In genomic region chr16:67673712-67674580, GRCh38 we compare ENCODE assay signal across 10 cellular contexts. TPM values are rescaled to one million over a fixed set of nuclear protein-coding genes. Genes with fewer than 3 reads are reported as not detected.
DNase-seq lines count a peak whose midpoint lies in the region; ATAC-seq, FAIRE-seq and TF ChIP-seq lines count a peak whose summit lies in the region.
"Had no signal": no experiment of that assay in that cellular context is flagged by ENCODE, and none has a peak within 500 bp of the region (broad histone marks: within the 10 kb centered on the region; RNA-seq: fewer than 3 reads in every experiment).

No MANE protein-coding gene starts in this region.

- CTCF ChIA-PET in K562 (lab: Yijun Ruan, JAX; ENCODE audit: low intra/inter-chr PET ratio) = interaction anchor here (0.6 to 2.2 kb wide), 4 partner anchors 156 to 654 kb away, joined by 3 to 31 read pairs (median 6); no protein-coding TSS in a partner anchor

- H4K20me1 ChIP-seq in K562 (replicated peaks; ENCODE audit: control insufficient read depth, insufficient read depth, low read length) = no peaks in the 10 kb centered on the region

- H3K4me3 ChIP-seq in K562 (no peak overlapping the region), lower lobe of right lung (no peak overlapping the region), uterus (no peak overlapping the region)

- no TSS peak for BruUV-seq in K562 (replicated peaks; lab: Mats Ljungman, UMichigan)

- H3K27me3 Mint-ChIP-seq in activated T-cell treated with anti-CD3 and anti-CD28 coated beads, Interleukin-2, amount 50 U/mL, for 4 hours (ENCODE audit: low read depth) = no peaks in the 10 kb centered on the region

- WGBS in K562 (ENCODE audit: insufficient coverage, low coverage, missing lambda C conversion rate) = 70% methylated on average over 19 of the region's 21 CpGs

- H3K27ac ChIP-seq in K562 (ENCODE audit: extremely low read depth, low read depth, low read length) (no peak overlapping the region), lower lobe of right lung (peak overlapping the region; percentile 73), uterus (peak overlapping the region; percentile 54 to 57)

- peak overlapping the region in 1 of 2 experiments; percentile 71; a peak in 2 of 4 replicates for H3K9ac ChIP-seq in K562 (ENCODE audit: insufficient read depth in 1 of 2, low read depth in 2 of 2, low read length in 2 of 2)

- no peaks in the 10 kb centered on the region for H3K36me3 Mint-ChIP-seq in activated naive CD4-positive, alpha-beta T cell treated with anti-CD3 and anti-CD28 coated beads, Interleukin-2, amount 50 U/mL, for 72 hours
- H3K36me3 Mint-ChIP-seq in activated T-cell treated with anti-CD3 and anti-CD28 coated beads, Interleukin-2, amount 50 U/mL, for 4 hours (ENCODE audit: insufficient read depth) = peaks cover 2% of the 10 kb centered on the region

- no peak for TF ChIP-seq POLR2A in K562 (conservative IDR thresholded peaks at IDR 0.05)
- TF ChIP-seq POLR2A in uterus (IDR thresholded peaks at IDR 0.05) = no peak

- TF ChIP-seq CTCF in K562 (IDR thresholded peaks at IDR 0.05 in 2 of 3, conservative IDR thresholded peaks at IDR 0.05 in 1 of 3; ENCODE audit: insufficient read depth in 2 of 3, low read depth in 1 of 3, low read length in 3 of 3) = no peak
- TF ChIP-seq CTCF in lower lobe of right lung (IDR thresholded peaks at IDR 0.05) = no peak
- no peak for TF ChIP-seq CTCF in uterus (IDR thresholded peaks at IDR 0.05)

- no peak overlapping the region for H3K4me3 Mint-ChIP-seq in activated T-cell treated with anti-CD3 and anti-CD28 coated beads, Interleukin-2, amount 50 U/mL, for 4 hours

- TF ChIP-seq EP300 in K562 (IDR thresholded peaks at IDR 0.05; ENCODE audit: low read length) = no peak

- no peak for ATAC-seq in activated naive CD4-positive, alpha-beta T cell treated with anti-CD3 and anti-CD28 coated beads, Interleukin-2, amount 50 U/mL, for 72 hours
- no peak for ATAC-seq in K562
- peak; percentile 74 to 75 for ATAC-seq in lower lobe of right lung
- ATAC-seq in activated T-cell treated with anti-CD3 and anti-CD28 coated beads, Interleukin-2, amount 50 U/mL, for 4 hours = no peak

- H3K27ac Mint-ChIP-seq in activated naive CD4-positive, alpha-beta T cell treated with anti-CD3 and anti-CD28 coated beads, Interleukin-2, amount 50 U/mL, for 72 hours = peak overlapping the region; percentile 74 to 86

- no peak for DNase-seq in activated naive CD4-positive, alpha-beta T cell treated with anti-CD3 and anti-CD28 coated beads, Interleukin-2, amount 50 U/mL, for 72 hours (ENCODE audit: low spot score in 2 of 2)
- no peak for DNase-seq in activated naive CD4-positive, alpha-beta T cell treated with anti-CD3 and anti-CD28 coated beads, Interleukin-2, amount 50 U/mL, for 16 hours
- no peak for DNase-seq in K562 (ENCODE audit: extremely low read depth in 1 of 4, low spot score in 3 of 4)
- DNase-seq in lower lobe of right lung = peak; percentile 81
- peak in 1 of 2 donors; percentile 72 for DNase-seq in uterus
- no peak for DNase-seq in activated CD4-positive, alpha-beta T cell treated with anti-CD3 and anti-CD28 coated beads, Interleukin-2, amount 50 U/mL, for 48 hours
- no peak for DNase-seq in activated T-cell treated with anti-CD3 and anti-CD28 coated beads, Interleukin-2, amount 50 U/mL, for 4 hours
- no peak for DNase-seq in NCI-H1436 treated with DMSO at 0.1 percent for 48 hours (lab: John Stamatoyannopoulos, UW)
- DNase-seq: EL had no signal

- H3K36me3 ChIP-seq in K562 (ENCODE audit: control insufficient read depth, insufficient read depth, low read length) (no peaks in the 10 kb centered on the region), lower lobe of right lung (no peaks in the 10 kb centered on the region), uterus (no peaks in the 10 kb centered on the region)

- H3K79me2 ChIP-seq in K562 (ENCODE audit: control insufficient read depth, insufficient read depth, low read length) = no peaks in the 10 kb centered on the region

- H3K4me1 Mint-ChIP-seq in activated T-cell treated with anti-CD3 and anti-CD28 coated beads, Interleukin-2, amount 50 U/mL, for 4 hours (ENCODE audit: low read depth) = peaks cover 4% of the 10 kb centered on the region

- intact Hi-C loops in K562 (cut with micrococcal nuclease) = loop anchor here (2.0 to 5.0 kb wide), 3 partner anchors 133 to 368 kb away; partner anchors contain the start of genes RANBP10 and TSNAXIP1
- intact Hi-C loops in lower lobe of right lung (cut with DNase I) = no loop called here
- intact Hi-C loops in uterus (cut with DNase I; ENCODE audit: low total_unique reads) = no loop called here

- H3K4me1 ChIP-seq in K562 (replicated peaks in 1 of 2; ENCODE audit: control insufficient read depth in 2 of 2, insufficient read depth in 2 of 2, low read length in 2 of 2) = peaks cover 0 to 5% of the 10 kb centered on the region in 2 experiments; a peak in 3 of 5 replicates
- peaks cover 53% of the 10 kb centered on the region for H3K4me1 ChIP-seq in lower lobe of right lung
- H3K4me1 ChIP-seq in uterus = no peaks in the 10 kb centered on the region

- TF ChIP-seq RAD21 in K562 (CRISPR knock-in tag; conservative IDR thresholded peaks at IDR 0.05 in 1 of 2, IDR thresholded peaks at IDR 0.05 in 1 of 2) = no peak

- FAIRE-seq in K562 (lab: Jason Lieb, UNC) = no peak
- FAIRE-seq: HTR-8/SVneo had no signal

- no peaks in the 10 kb centered on the region for H3K9me3 Mint-ChIP-seq in activated naive CD4-positive, alpha-beta T cell treated with anti-CD3 and anti-CD28 coated beads, Interleukin-2, amount 50 U/mL, for 72 hours
- H3K9me3 Mint-ChIP-seq in activated T-cell treated with anti-CD3 and anti-CD28 coated beads, Interleukin-2, amount 50 U/mL, for 4 hours = no peaks in the 10 kb centered on the region

- H2AFZ ChIP-seq in K562 (ENCODE audit: low read depth, low read length) = no peak overlapping the region

- H3K9me3 ChIP-seq in K562 (replicated peaks; ENCODE audit: control insufficient read depth, insufficient read depth, low read depth, low read length) (no peaks in the 10 kb centered on the region), lower lobe of right lung (no peaks in the 10 kb centered on the region), uterus (no peaks in the 10 kb centered on the region)

- no peak overlapping the region for H3K4me2 ChIP-seq in K562 (ENCODE audit: insufficient read depth, low read length)

- H3K27me3 ChIP-seq in K562 (ENCODE audit: control insufficient read depth in 2 of 2, insufficient read depth in 2 of 2, low read length in 2 of 2) = no peaks in the 10 kb centered on the region
- H3K27me3 ChIP-seq in lower lobe of right lung (ENCODE audit: low read depth) = no peaks in the 10 kb centered on the region
- H3K27me3 ChIP-seq in uterus = no peaks in the 10 kb centered on the region

- POLR2A ChIA-PET in K562 (lab: Yijun Ruan, JAX) = interaction anchor here (0.6 to 1.4 kb wide), 3 partner anchors 143 to 391 kb away, joined by 3 to 4 read pairs (median 4); no protein-coding TSS in a partner anchor

- in situ Hi-C loops in K562 (cut with MboI) = loop anchor here (10.0 kb wide), 1 partner anchor 371 kb away; no protein-coding TSS in a partner anchor

- no peaks in the 10 kb centered on the region for H3K9me1 ChIP-seq in K562 (ENCODE audit: control insufficient read depth, insufficient read depth, low read length)

RNA-seq across cellular contexts. Expression of gene C16orf86, which starts 7.3 kb away (rescaled TPM):
- total RNA-seq in activated naive CD4-positive, alpha-beta T cell treated with anti-CD3 and anti-CD28 coated beads, Interleukin-2, amount 50 U/mL, for 72 hours = 1 to 10 TPM; 2.0 to 2.1 TPM
- total RNA-seq in K562 (2011; cell fraction: chromatin; rRNA removed; ENCODE audit: low replicate concordance) = 0.25 and 0.76 TPM in 2 replicates
- total RNA-seq in K562 (2011; cell fraction: nucleolus; rRNA removed) = 0.79 and 1.0 TPM in 2 replicates
- total RNA-seq in K562 (2011; cell fraction: nucleoplasm; rRNA removed) = 0.29 and 1.3 TPM in 2 replicates
- total RNA-seq in K562 (2014; rRNA removed) (0.94 and 1.2 TPM in 2 replicates), K562 (2014; rRNA removed; fragmentation: Illumina TruSeq; extraction: Trizol) (not detected in 2 replicates), K562 (2015; rRNA removed; fragmentation: Illumina TruSeq; extraction: Trizol) (0.22 and 0.34 TPM in 2 replicates), K562 (2021) (0.33 and 2.2 TPM in 2 replicates), lower lobe of right lung (5.3 TPM), uterus (1 to 10 TPM in 3 of 4 donors, not detected in 1; 5.3 to 8.6 (median 6.9) TPM)
- polyA plus RNA-seq in K562 (2011; rRNA removed) (0.15 and 0.37 TPM in 2 replicates), K562 (2014; fragmentation: Illumina TruSeq; extraction: Trizol) (0.13 and 0.26 TPM in 2 replicates), K562 (2014; fragmentation: Nextera tagmentation; extraction: Ambion mirVana) (not detected), K562 (2014; rRNA removed) (0.74 and 0.76 TPM in 2 replicates)
- polyA plus RNA-seq in K562 (2011; cell fraction: cytosol; rRNA removed) = 0.43 and 0.48 TPM in 2 replicates
- 1.4 and 2.2 TPM in 2 replicates for polyA plus RNA-seq in K562 (2011; cell fraction: nucleus; rRNA removed)
- 0.56 and 1.4 TPM in 2 replicates for polyA plus RNA-seq in K562 (2012)
- polyA minus RNA-seq in K562 (2011; rRNA and poly(A)+ RNA removed) = not detected in 2 replicates
- not detected in 2 replicates for polyA minus RNA-seq in K562 (2011; cell fraction: cytosol; rRNA and poly(A)+ RNA removed)
- 0.54 and 0.56 TPM in 2 replicates for polyA minus RNA-seq in K562 (2011; cell fraction: nucleus; rRNA and poly(A)+ RNA removed)
- total RNA-seq in activated T-cell treated with anti-CD3 and anti-CD28 coated beads, Interleukin-2, amount 50 U/mL, for 4 hours = under 1 TPM; 0.35 to 0.63 (median 0.46) TPM

RNA-seq across cellular contexts. Expression of gene ENKD1, which starts 7.4 kb away (rescaled TPM):
- total RNA-seq in activated naive CD4-positive, alpha-beta T cell treated with anti-CD3 and anti-CD28 coated beads, Interleukin-2, amount 50 U/mL, for 72 hours = 10 to 100 TPM in 1 of 2 donors, 1 to 10 TPM in 1; 2.4 to 11.0 TPM
- 9.2 and 22.5 TPM in 2 replicates for total RNA-seq in K562 (2011; cell fraction: chromatin; rRNA removed; ENCODE audit: low replicate concordance)
- 20.0 and 29.5 TPM in 2 replicates for total RNA-seq in K562 (2011; cell fraction: nucleolus; rRNA removed)
- 11.5 and 14.6 TPM in 2 replicates for total RNA-seq in K562 (2011; cell fraction: nucleoplasm; rRNA removed)
- total RNA-seq in K562 (2014; rRNA removed) (26.4 and 26.9 TPM in 2 replicates), K562 (2014; rRNA removed; fragmentation: Illumina TruSeq; extraction: Trizol) (5.2 and 6.9 TPM in 2 replicates), K562 (2015; rRNA removed; fragmentation: Illumina TruSeq; extraction: Trizol) (10.0 and 10.4 TPM in 2 replicates), K562 (2021) (21.2 and 21.4 TPM in 2 replicates), lower lobe of right lung (19.4 TPM), uterus (10 to 100 TPM in 3 of 4 donors, 1 to 10 TPM in 1; 4.1 to 22.4 (median 13.7) TPM)
- polyA plus RNA-seq in K562 (2011; rRNA removed) (8.3 and 10.0 TPM in 2 replicates), K562 (2014; fragmentation: Illumina TruSeq; extraction: Trizol) (4.4 and 11.6 TPM in 2 replicates), K562 (2014; fragmentation: Nextera tagmentation; extraction: Ambion mirVana) (1 to 10 TPM; 1.1 to 1.6 TPM), K562 (2014; rRNA removed) (25.2 and 27.2 TPM in 2 replicates)
- 10.7 and 27.8 TPM in 2 replicates for polyA plus RNA-seq in K562 (2011; cell fraction: cytosol; rRNA removed)
- polyA plus RNA-seq in K562 (2011; cell fraction: nucleus; rRNA removed) = 31.0 and 66.3 TPM in 2 replicates
- polyA plus RNA-seq in K562 (2012) = 15.3 and 19.8 TPM in 2 replicates
- polyA minus RNA-seq in K562 (2011; rRNA and poly(A)+ RNA removed) = 2.5 and 3.0 TPM in 2 replicates
- 5.2 and 8.1 TPM in 2 replicates for polyA minus RNA-seq in K562 (2011; cell fraction: cytosol; rRNA and poly(A)+ RNA removed)
- 6.9 and 8.1 TPM in 2 replicates for polyA minus RNA-seq in K562 (2011; cell fraction: nucleus; rRNA and poly(A)+ RNA removed)
- 10 to 100 TPM; 13.9 to 16.7 (median 14.1) TPM for total RNA-seq in activated T-cell treated with anti-CD3 and anti-CD28 coated beads, Interleukin-2, amount 50 U/mL, for 4 hours

RNA-seq across cellular contexts. Expression of gene PARD6A, which starts 13.2 kb away (rescaled TPM):
- total RNA-seq in activated naive CD4-positive, alpha-beta T cell treated with anti-CD3 and anti-CD28 coated beads, Interleukin-2, amount 50 U/mL, for 72 hours = 10 to 100 TPM; 10.8 to 17.6 TPM
- 0.33 and 0.72 TPM in 2 replicates for total RNA-seq in K562 (2011; cell fraction: chromatin; rRNA removed; ENCODE audit: low replicate concordance)
- 0.50 and 1.1 TPM in 2 replicates for total RNA-seq in K562 (2011; cell fraction: nucleolus; rRNA removed)
- 0.44 and 0.46 TPM in 2 replicates for total RNA-seq in K562 (2011; cell fraction: nucleoplasm; rRNA removed)
- total RNA-seq in K562 (2014; rRNA removed) (1.00 and 1.8 TPM in 2 replicates), K562 (2014; rRNA removed; fragmentation: Illumina TruSeq; extraction: Trizol) (0.26 and 0.44 TPM in 2 replicates), K562 (2015; rRNA removed; fragmentation: Illumina TruSeq; extraction: Trizol) (0.14 and 0.68 TPM in 2 replicates), K562 (2021) (0.85 and 2.0 TPM in 2 replicates), lower lobe of right lung (5.5 TPM), uterus (10 to 100 TPM in 1 of 4 donors, 1 to 10 TPM in 2, not detected in 1; 1.6 to 32.9 (median 7.9) TPM)
- polyA plus RNA-seq in K562 (2011; rRNA removed) (0.42 and 0.52 TPM in 2 replicates), K562 (2014; fragmentation: Illumina TruSeq; extraction: Trizol) (0.28 and 0.75 TPM in 2 replicates), K562 (2014; fragmentation: Nextera tagmentation; extraction: Ambion mirVana) (under 1 TPM; 0.04 to 0.13 TPM), K562 (2014; rRNA removed) (0.46 and 0.81 TPM in 2 replicates)
- polyA plus RNA-seq in K562 (2011; cell fraction: cytosol; rRNA removed) = 1.4 and 3.0 TPM in 2 replicates
- 0.72 and 1.5 TPM in 2 replicates for polyA plus RNA-seq in K562 (2011; cell fraction: nucleus; rRNA removed)
- polyA plus RNA-seq in K562 (2012) = 0.83 and 1.0 TPM in 2 replicates
- not detected in 2 replicates for polyA minus RNA-seq in K562 (2011; rRNA and poly(A)+ RNA removed)
- not detected in 2 replicates for polyA minus RNA-seq in K562 (2011; cell fraction: cytosol; rRNA and poly(A)+ RNA removed)
- polyA minus RNA-seq in K562 (2011; cell fraction: nucleus; rRNA and poly(A)+ RNA removed) = 0.27 and 1.00 TPM in 2 replicates
- 10 to 100 TPM; 12.0 to 12.5 (median 12.5) TPM for total RNA-seq in activated T-cell treated with anti-CD3 and anti-CD28 coated beads, Interleukin-2, amount 50 U/mL, for 4 hours

RNA-seq across cellular contexts. Expression of gene ACD, which starts 13.9 kb away (rescaled TPM):
- total RNA-seq in activated naive CD4-positive, alpha-beta T cell treated with anti-CD3 and anti-CD28 coated beads, Interleukin-2, amount 50 U/mL, for 72 hours = 10 to 100 TPM; 54.0 to 58.0 TPM
- total RNA-seq in K562 (2011; cell fraction: chromatin; rRNA removed; ENCODE audit: low replicate concordance) = 27.7 and 92.8 TPM in 2 replicates
- total RNA-seq in K562 (2011; cell fraction: nucleolus; rRNA removed) = 78.5 and 91.1 TPM in 2 replicates
- total RNA-seq in K562 (2011; cell fraction: nucleoplasm; rRNA removed) = 47.1 and 51.1 TPM in 2 replicates
- total RNA-seq in K562 (2014; rRNA removed) (34.9 and 46.5 TPM in 2 replicates), K562 (2014; rRNA removed; fragmentation: Illumina TruSeq; extraction: Trizol) (6.1 and 9.0 TPM in 2 replicates), K562 (2015; rRNA removed; fragmentation: Illumina TruSeq; extraction: Trizol) (18.5 and 19.7 TPM in 2 replicates), K562 (2021) (44.9 and 47.4 TPM in 2 replicates), lower lobe of right lung (16.6 TPM), uterus (10 to 100 TPM; 17.8 to 33.4 (median 29.8) TPM)
- polyA plus RNA-seq in K562 (2011; rRNA removed) (19.2 and 33.4 TPM in 2 replicates), K562 (2014; fragmentation: Illumina TruSeq; extraction: Trizol) (25.8 and 34.6 TPM in 2 replicates), K562 (2014; fragmentation: Nextera tagmentation; extraction: Ambion mirVana) (1 to 10 TPM; 4.2 to 4.5 TPM), K562 (2014; rRNA removed) (36.5 and 40.0 TPM in 2 replicates)
- 30.9 and 49.1 TPM in 2 replicates for polyA plus RNA-seq in K562 (2011; cell fraction: cytosol; rRNA removed)
- polyA plus RNA-seq in K562 (2011; cell fraction: nucleus; rRNA removed) = 129 and 135 TPM in 2 replicates
- polyA plus RNA-seq in K562 (2012) = 39.1 and 47.2 TPM in 2 replicates
- polyA minus RNA-seq in K562 (2011; rRNA and poly(A)+ RNA removed) = 7.4 and 10.3 TPM in 2 replicates
- polyA minus RNA-seq in K562 (2011; cell fraction: cytosol; rRNA and poly(A)+ RNA removed) = 21.4 and 34.7 TPM in 2 replicates
- 34.5 and 45.7 TPM in 2 replicates for polyA minus RNA-seq in K562 (2011; cell fraction: nucleus; rRNA and poly(A)+ RNA removed)
- total RNA-seq in activated T-cell treated with anti-CD3 and anti-CD28 coated beads, Interleukin-2, amount 50 U/mL, for 4 hours = 10 to 100 TPM; 87.5 to 89.7 (median 89.4) TPM

RNA-seq across cellular contexts. Expression of gene CARMIL2, which starts 29.0 kb away (rescaled TPM):
- 100 to 1,000 TPM; 133 to 180 TPM for total RNA-seq in activated naive CD4-positive, alpha-beta T cell treated with anti-CD3 and anti-CD28 coated beads, Interleukin-2, amount 50 U/mL, for 72 hours
- 5.5 and 22.6 TPM in 2 replicates for total RNA-seq in K562 (2011; cell fraction: chromatin; rRNA removed; ENCODE audit: low replicate concordance)
- total RNA-seq in K562 (2011; cell fraction: nucleolus; rRNA removed) = 12.2 and 15.7 TPM in 2 replicates
- total RNA-seq in K562 (2011; cell fraction: nucleoplasm; rRNA removed) = 5.3 and 7.8 TPM in 2 replicates
- 0.20 and 1.0 TPM in 2 replicates for total RNA-seq in K562 (2014; rRNA removed)
- 0.19 TPM in 1 of 2 replicates, not detected in the other for total RNA-seq in K562 (2014; rRNA removed; fragmentation: Illumina TruSeq; extraction: Trizol)
- 0.38 and 0.43 TPM in 2 replicates for total RNA-seq in K562 (2015; rRNA removed; fragmentation: Illumina TruSeq; extraction: Trizol)
- 2.1 and 2.9 TPM in 2 replicates for total RNA-seq in K562 (2021)
- 0.79 and 0.99 TPM in 2 replicates for polyA plus RNA-seq in K562 (2011; rRNA removed)
- 0.56 and 1.4 TPM in 2 replicates for polyA plus RNA-seq in K562 (2011; cell fraction: cytosol; rRNA removed)
- 6.4 and 17.4 TPM in 2 replicates for polyA plus RNA-seq in K562 (2011; cell fraction: nucleus; rRNA removed)
- polyA plus RNA-seq in K562 (2012) = 0.91 and 4.2 TPM in 2 replicates
- 0.39 and 0.57 TPM in 2 replicates for polyA plus RNA-seq in K562 (2014; fragmentation: Illumina TruSeq; extraction: Trizol)
- not detected for polyA plus RNA-seq in K562 (2014; fragmentation: Nextera tagmentation; extraction: Ambion mirVana)
- polyA plus RNA-seq in K562 (2014; rRNA removed) = 0.95 and 1.0 TPM in 2 replicates
- 0.60 and 1.3 TPM in 2 replicates for polyA minus RNA-seq in K562 (2011; rRNA and poly(A)+ RNA removed)
- polyA minus RNA-seq in K562 (2011; cell fraction: cytosol; rRNA and poly(A)+ RNA removed) = 1.4 and 2.6 TPM in 2 replicates
- polyA minus RNA-seq in K562 (2011; cell fraction: nucleus; rRNA and poly(A)+ RNA removed) = 1.8 and 5.1 TPM in 2 replicates
- total RNA-seq in lower lobe of right lung = 2.4 TPM
- total RNA-seq in uterus = 1 to 10 TPM in 1 of 4 donors, under 1 TPM in 2, not detected in 1; 0.41 to 1.2 (median 0.51) TPM
- 100 to 1,000 TPM; 204 to 221 (median 207) TPM for total RNA-seq in activated T-cell treated with anti-CD3 and anti-CD28 coated beads, Interleukin-2, amount 50 U/mL, for 4 hours

Comparison
In these comparisons a context has a peak if more than half of its experiments do, and no peak if none do; other contexts are left out.
1. ATAC-seq: peak in lower lobe of right lung (2 of 2); none in activated naive CD4-positive, alpha-beta T cell treated with anti-CD3 and anti-CD28 coated beads, Interleukin-2, amount 50 U/mL, for 72 hours (0 of 2), K562 (single experiment) and activated T-cell treated with anti-CD3 and anti-CD28 coated beads, Interleukin-2, amount 50 U/mL, for 4 hours (0 of 2).